Comparison of ENCODE assay signal across 26 cellular contexts in the genomic region with DNA sequence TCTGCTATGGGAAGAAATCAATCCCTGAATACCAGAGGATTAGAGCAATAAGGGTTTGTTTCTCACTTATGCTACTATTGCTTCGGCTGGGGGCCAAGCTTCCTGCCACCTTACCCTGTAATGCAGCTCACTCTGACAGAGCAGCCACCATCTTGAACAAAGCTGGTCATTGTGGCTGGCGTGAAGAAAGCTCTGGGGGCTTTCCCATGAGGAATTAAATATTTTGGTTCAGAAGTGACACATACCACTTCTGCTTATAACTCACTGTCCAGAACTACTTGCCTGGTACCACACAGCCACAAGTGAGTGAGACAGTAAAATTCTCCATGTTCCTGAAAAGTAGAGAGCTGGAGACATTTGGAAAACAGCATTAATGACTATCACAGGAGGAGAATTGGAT.
DNase-seq lines count a peak whose midpoint lies in the region; ATAC-seq, FAIRE-seq and TF ChIP-seq lines count a peak whose summit lies in the region.
"Had no signal": no experiment of that assay in that cellular context is flagged by ENCODE, and none has a peak within 500 bp of the region (broad histone marks: within the 10 kb centered on the region; RNA-seq: fewer than 3 reads in every experiment).

No MANE protein-coding gene starts in this region.

- no peaks in the 10 kb centered on the region for H3K36me3 ChIP-seq in endodermal cell (ENCODE audit: control insufficient read depth, insufficient read depth, low read length)
- H3K36me3 ChIP-seq: BE2C; BLaER1 treated with 17β-estradiol and CSF1 and Interleukin-3, amounts not matched to agents 10 nM and 100 nM had no signal

- peaks cover 4% of the 10 kb centered on the region for H3K9me3 ChIP-seq in endodermal cell (ENCODE audit: control insufficient read depth, low read length)
- H3K9me3 ChIP-seq: A549; BE2C; BLaER1 treated with 17β-estradiol and CSF1 and Interleukin-3, amounts not matched to agents 10 nM and 100 nM had no signal

- 93 to 100% methylated on average over 1 to 2 of the region's 2 CpGs for WGBS in endodermal cell (ENCODE audit: insufficient coverage in 1 of 2, insufficient read length in 1 of 2), 2 experiments

- FAIRE-seq in GM12891 (lab: Jason Lieb, UNC) (no peak), urothelium cell line (lab: Jason Lieb, UNC) (peak; percentile 20)
- FAIRE-seq: A549, D721Med, GM12892, H1 had no signal

- no peak overlapping the region for H3K27ac ChIP-seq in endodermal cell (ENCODE audit: low read depth, low read length)
- H3K27ac ChIP-seq: A549; BLaER1 treated with 17β-estradiol and CSF1 and Interleukin-3, amounts not matched to agents 10 nM and 100 nM; GM23248 had no signal

- no peak overlapping the region for H3K9ac ChIP-seq in endodermal cell (ENCODE audit: extremely low read depth, low read length, poor library complexity, severe bottlenecking)
- H3K9ac ChIP-seq: BLaER1 treated with 17β-estradiol and CSF1 and Interleukin-3, amounts not matched to agents 10 nM and 100 nM; GM23248 had no signal

- no peak for TF ChIP-seq POLR2A in GM12891 (IDR thresholded peaks at IDR 0.05; ENCODE audit: low read depth, low read length)

- H3K4me3 Mint-ChIP-seq in memory B cell = no peak overlapping the region
- no peak overlapping the region for H3K4me3 Mint-ChIP-seq in stimulated activated effector memory CD8-positive, alpha-beta T cell treated with anti-CD3 and anti-CD28 coated beads, Interleukin-12 subunit alpha, Interleukin-12 subunit beta, amount 100 ng/mL, for 72 hours
- no peak overlapping the region for H3K4me3 Mint-ChIP-seq in endodermal cell
- H3K4me3 Mint-ChIP-seq: CD14-positive monocyte; CD4-positive, alpha-beta T cell; CD8-positive, alpha-beta memory T cell had no signal

- H3K4me1 ChIP-seq in endodermal cell (ENCODE audit: control insufficient read depth, insufficient read depth, low read length) = no peaks in the 10 kb centered on the region
- H3K4me1 ChIP-seq: A549, BE2C had no signal

- H3K36me3 Mint-ChIP-seq in memory B cell (no peaks in the 10 kb centered on the region), endodermal cell (ENCODE audit: low read depth) (no peaks in the 10 kb centered on the region)
- no peaks in the 10 kb centered on the region for H3K36me3 Mint-ChIP-seq in stimulated activated effector memory CD8-positive, alpha-beta T cell treated with anti-CD3 and anti-CD28 coated beads, Interleukin-12 subunit alpha, Interleukin-12 subunit beta, amount 100 ng/mL, for 72 hours
- H3K36me3 Mint-ChIP-seq: CD14-positive monocyte had no signal

- no peaks in the 10 kb centered on the region for H3K9me3 Mint-ChIP-seq in memory B cell
- H3K9me3 Mint-ChIP-seq in stimulated activated effector memory CD8-positive, alpha-beta T cell treated with anti-CD3 and anti-CD28 coated beads, Interleukin-12 subunit alpha, Interleukin-12 subunit beta, amount 100 ng/mL, for 72 hours = no peaks in the 10 kb centered on the region
- no peaks in the 10 kb centered on the region for H3K9me3 Mint-ChIP-seq in endodermal cell
- H3K9me3 Mint-ChIP-seq: CD14-positive monocyte; CD4-positive, alpha-beta T cell; CD8-positive, alpha-beta memory T cell had no signal

- H3K27ac Mint-ChIP-seq in memory B cell (no peak overlapping the region), endodermal cell (no peak overlapping the region)
- H3K27ac Mint-ChIP-seq in stimulated activated effector memory CD8-positive, alpha-beta T cell treated with anti-CD3 and anti-CD28 coated beads, Interleukin-12 subunit alpha, Interleukin-12 subunit beta, amount 100 ng/mL, for 72 hours = no peak overlapping the region
- H3K27ac Mint-ChIP-seq: CD14-positive monocyte; CD4-positive, alpha-beta T cell; CD8-positive, alpha-beta memory T cell had no signal

- ATAC-seq in memory B cell (ENCODE audit: low read depth) = peak; percentile 64
- ATAC-seq in stimulated activated effector memory CD8-positive, alpha-beta T cell treated with anti-CD3 and anti-CD28 coated beads, Interleukin-12 subunit alpha, Interleukin-12 subunit beta, amount 100 ng/mL, for 72 hours = peak; percentile 46
- ATAC-seq: A549 had no signal

- H3K27me3 ChIP-seq in endodermal cell (ENCODE audit: control insufficient read depth, insufficient read depth, low read length, poor library complexity, severe bottlenecking) = peaks cover 35% of the 10 kb centered on the region

- DNase-seq in GM12891 (ENCODE audit: insufficient read length, low spot score) (no peak), memory B cell (ENCODE audit: low spot score in 2 of 2) (no peak), urothelium cell line (ENCODE audit: low spot score) (no peak), endodermal cell (no peak), foreskin fibroblast (no peak)
- no peak for DNase-seq in stimulated activated effector memory CD8-positive, alpha-beta T cell treated with anti-CD3 and anti-CD28 coated beads, Interleukin-12 subunit alpha, Interleukin-12 subunit beta, amount 100 ng/mL, for 72 hours (ENCODE audit: low spot score in 2 of 2)
- no peak for DNase-seq in activated CD4-positive, alpha-beta T cell treated with anti-CD3 and anti-CD28 coated beads for 4 hours
- DNase-seq: 8988T; ACHN; AML-193; BE2C; CD4-positive, alpha-beta T cell; CD8-positive, alpha-beta memory T cell; DMS 273 treated with DMSO at 0.1 percent for 48 hours; DMS79; EL; GDM1; GM23248; H7; HCEC 1CT had no signal

- H3K4me1 Mint-ChIP-seq in memory B cell (peaks cover 9% of the 10 kb centered on the region), endodermal cell (no peaks in the 10 kb centered on the region)
- peaks cover 18% of the 10 kb centered on the region for H3K4me1 Mint-ChIP-seq in stimulated activated effector memory CD8-positive, alpha-beta T cell treated with anti-CD3 and anti-CD28 coated beads, Interleukin-12 subunit alpha, Interleukin-12 subunit beta, amount 100 ng/mL, for 72 hours

- no peak overlapping the region for H3K4me3 ChIP-seq in endodermal cell (ENCODE audit: low read length)
- H3K4me3 ChIP-seq in foreskin fibroblast (ENCODE audit: low read depth in 1 of 2, low read length in 2 of 2) = no peak overlapping the region
- H3K4me3 ChIP-seq: A549; BLaER1 treated with 17β-estradiol and CSF1 and Interleukin-3, amounts not matched to agents 10 nM and 100 nM; GM23248 had no signal

- TF ChIP-seq CTCF in endodermal cell (conservative IDR thresholded peaks at IDR 0.05) = no peak
- no peak for TF ChIP-seq CTCF in foreskin fibroblast (IDR thresholded peaks at IDR 0.05; ENCODE audit: low read depth, low read length)

- H3K27me3 Mint-ChIP-seq in memory B cell = peaks cover 11% of the 10 kb centered on the region
- H3K27me3 Mint-ChIP-seq in endodermal cell (ENCODE audit: insufficient read depth) = peaks cover 37% of the 10 kb centered on the region

TF ChIP-seq in GM12891, 5 proteins besides CTCF, POLR2A, EP300 and RAD21:
- no peak for TF ChIP-seq TAF1 (IDR thresholded peaks at IDR 0.05; ENCODE audit: low read depth, low read length)
- TF ChIP-seq SPI1 (IDR thresholded peaks at IDR 0.05; ENCODE audit: low read depth, low read length) = peak; percentile 44
TF ChIP-seq in GM12891: peak in this region for 1.
